39 cellular contexts compared by ENCODE assay signal in the genomic region with DNA sequence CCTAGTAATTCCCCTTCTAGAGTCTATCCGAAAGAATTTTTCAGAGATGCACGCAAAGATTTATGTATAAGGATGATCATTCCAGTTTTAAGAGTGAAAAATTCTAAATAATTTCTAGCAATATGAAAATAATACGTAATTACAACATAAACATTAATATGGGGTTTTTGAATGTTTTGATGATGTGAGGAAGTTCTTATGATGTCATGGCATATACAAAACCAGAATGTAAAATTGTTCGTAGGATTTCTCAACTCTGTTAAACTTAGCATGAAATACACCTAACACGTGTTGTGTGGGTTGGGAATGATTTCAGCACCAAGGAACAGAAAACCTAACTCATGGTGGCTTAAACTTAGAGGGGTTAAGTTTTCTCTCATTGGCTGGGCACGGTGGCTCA.
"Had no signal": no experiment of that assay in that cellular context is flagged by ENCODE, and none has a peak within 500 bp of the region (broad histone marks: within the 10 kb centered on the region; RNA-seq: fewer than 3 reads in every experiment).

No MANE protein-coding gene starts in this region.

- H3K27me3 ChIP-seq: adrenal gland, ascending aorta, body of pancreas, brain microvascular endothelial cell, breast epithelium, cardiac muscle cell had no signal

- H3K9me3 Mint-ChIP-seq: activated naive CD4-positive, alpha-beta T cell treated with anti-CD3 and anti-CD28 coated beads for 36 hours; activated naive CD4-positive, alpha-beta T cell treated with anti-CD3 and anti-CD28 coated beads, Interleukin-2, amount 10 ng/mL, durations not matched to agents 7 days and 5 days; activated naive CD4-positive, alpha-beta T cell treated with anti-CD3 and anti-CD28 coated beads, Interleukin-2, amount 50 U/mL, for 24 hours; activated naive CD4-positive, alpha-beta T cell treated with anti-CD3 and anti-CD28 coated beads, Interleukin-2, amount 50 U/mL, for 72 hours; activated naive CD8-positive, alpha-beta T cell treated with anti-CD3 and anti-CD28 coated beads for 36 hours; activated naive CD8-positive, alpha-beta T cell treated with anti-CD3 and anti-CD28 coated beads, Interleukin-2, amount 10 ng/mL, durations not matched to agents 7 days and 5 days; activated naive CD8-positive, alpha-beta T cell treated with anti-CD3 and anti-CD28 coated beads, Interleukin-2, amount 50 U/mL, for 24 hours; activated T-cell treated with anti-CD3 and anti-CD28 coated beads, Interleukin-2, amount 50 U/mL, for 24 hours; activated T-cell treated with anti-CD3 and anti-CD28 coated beads, Interleukin-2, amount 50 U/mL, for 4 hours; activated T-cell treated with anti-CD3 and anti-CD28 coated beads, Interleukin-2, amount 50 U/mL, for 72 hours; activated T-helper 1 cell treated with anti-CD3 and anti-CD28 coated beads, Interleukin-12 subunit alpha, Interleukin-12 subunit beta, Interleukin-2, Interleukin-4 antibody, amounts not matched to agents 30 ng/mL and 10 ng/mL and 1 ng/mL, durations not matched to agents 14 hours and 24 hours and 36 hours; activated T-helper 17 cell treated with anti-CD3 and anti-CD28 coated beads, Interleukin-2, amount 50 U/mL, for 72 hours; activated T-helper 2 cell treated with anti-CD3 and anti-CD28 coated beads, Interferon-gamma antibody, Interleukin-2, Interleukin-4, amounts not matched to agents 10 μg/mL and 5 μg/mL and 100 μg/mL, durations not matched to agents 14 hours and 24 hours and 36 hours; central memory CD8-positive, alpha-beta T cell had no signal

- H3K36me3 ChIP-seq: adrenal gland, ascending aorta, brain microvascular endothelial cell, breast epithelium, cardiac muscle cell had no signal

- H3K9me3 ChIP-seq: adrenal gland, ascending aorta, body of pancreas, breast epithelium had no signal

- H3K27ac ChIP-seq: adrenal gland, ascending aorta, body of pancreas, brain microvascular endothelial cell, breast epithelium, cardiac muscle cell had no signal

- H3K4me1 Mint-ChIP-seq: activated naive CD4-positive, alpha-beta T cell treated with anti-CD3 and anti-CD28 coated beads, Interleukin-2, amount 10 ng/mL, durations not matched to agents 7 days and 5 days; activated naive CD4-positive, alpha-beta T cell treated with anti-CD3 and anti-CD28 coated beads, Interleukin-2, amount 50 U/mL, for 24 hours; activated naive CD8-positive, alpha-beta T cell treated with anti-CD3 and anti-CD28 coated beads, Interleukin-2, amount 10 ng/mL, durations not matched to agents 7 days and 5 days; activated T-helper 17 cell treated with anti-CD3 and anti-CD28 coated beads, Interleukin-2, amount 50 U/mL, for 72 hours; central memory CD8-positive, alpha-beta T cell had no signal

- H3K27me3 Mint-ChIP-seq: activated naive CD4-positive, alpha-beta T cell treated with anti-CD3 and anti-CD28 coated beads, Interleukin-2, amount 50 U/mL, for 24 hours; activated naive CD8-positive, alpha-beta T cell; activated naive CD8-positive, alpha-beta T cell treated with anti-CD3 and anti-CD28 coated beads, Interleukin-2, amount 50 U/mL, for 24 hours; activated T-cell treated with anti-CD3 and anti-CD28 coated beads, Interleukin-2, amount 50 U/mL, for 24 hours; activated T-helper 17 cell treated with anti-CD3 and anti-CD28 coated beads, Interleukin-2, amount 50 U/mL, for 72 hours; central memory CD8-positive, alpha-beta T cell had no signal

- ATAC-seq: activated naive CD4-positive, alpha-beta T cell treated with anti-CD3 and anti-CD28 coated beads, Interleukin-2, amount 50 U/mL, for 72 hours; activated naive CD8-positive, alpha-beta T cell treated with anti-CD3 and anti-CD28 coated beads, Interleukin-2, amount 50 U/mL, for 24 hours; activated T-cell treated with anti-CD3 and anti-CD28 coated beads, Interleukin-2, amount 50 U/mL, for 4 hours; activated T-cell treated with anti-CD3 and anti-CD28 coated beads, Interleukin-2, amount 50 U/mL, for 72 hours; activated T-helper 17 cell treated with anti-CD3 and anti-CD28 coated beads, Interleukin-2, amount 50 U/mL, for 72 hours; body of pancreas had no signal

- FAIRE-seq: bronchial epithelial cell had no signal

- DNase-seq: activated effector memory CD4-positive, alpha-beta T cell treated with anti-CD3 and anti-CD28 coated beads, Interleukin-2, amount 50 U/mL, for 16 hours; activated effector memory CD4-positive, alpha-beta T cell treated with Interleukin-2 at 50 U/mL for 16 hours; activated gamma-delta T cell; activated gamma-delta T cell treated with Interleukin-2 at 50 U/mL for 16 hours; activated naive CD4-positive, alpha-beta T cell; activated naive CD4-positive, alpha-beta T cell treated with anti-CD3 and anti-CD28 coated beads for 36 hours; activated naive CD4-positive, alpha-beta T cell treated with anti-CD3 and anti-CD28 coated beads, Interleukin-2, amount 10 ng/mL, durations not matched to agents 7 days and 5 days; activated naive CD4-positive, alpha-beta T cell treated with anti-CD3 and anti-CD28 coated beads, Interleukin-2, amount 50 U/mL, for 16 hours; activated naive CD4-positive, alpha-beta T cell treated with Interleukin-2 at 50 U/mL for 16 hours; activated naive CD8-positive, alpha-beta T cell treated with anti-CD3 and anti-CD28 coated beads for 36 hours; activated naive CD8-positive, alpha-beta T cell treated with anti-CD3 and anti-CD28 coated beads, Interleukin-2, amount 10 ng/mL, durations not matched to agents 7 days and 5 days; activated naive CD8-positive, alpha-beta T cell treated with anti-CD3 and anti-CD28 coated beads, Interleukin-2, amount 50 U/mL, for 24 hours; activated T-cell treated with anti-CD3 and anti-CD28 coated beads, Interleukin-2, amount 50 U/mL, for 1 hour; activated T-cell treated with anti-CD3 and anti-CD28 coated beads, Interleukin-2, amount 50 U/mL, for 24 hours; activated T-cell treated with anti-CD3 and anti-CD28 coated beads, Interleukin-2, amount 50 U/mL, for 4 hours; activated T-cell treated with anti-CD3 and anti-CD28 coated beads, Interleukin-2, amount 50 U/mL, for 48 hours; activated T-cell treated with anti-CD3 and anti-CD28 coated beads, Interleukin-2, amount 50 U/mL, for 72 hours; adrenal gland; amniotic stem cell; amygdala; anterior cingulate cortex; aorta; body of pancreas; brain microvascular endothelial cell; caudate nucleus; central memory CD4-positive, alpha-beta T cell; cerebellar nuclear complex had no signal

- H3K4me1 ChIP-seq: body of pancreas, breast epithelium had no signal

- H3K36me3 Mint-ChIP-seq: activated naive CD4-positive, alpha-beta T cell treated with anti-CD3 and anti-CD28 coated beads, Interleukin-2, amount 10 ng/mL, durations not matched to agents 7 days and 5 days; activated naive CD4-positive, alpha-beta T cell treated with anti-CD3 and anti-CD28 coated beads, Interleukin-2, amount 50 U/mL, for 24 hours; activated naive CD4-positive, alpha-beta T cell treated with anti-CD3 and anti-CD28 coated beads, Interleukin-2, amount 50 U/mL, for 72 hours; activated naive CD8-positive, alpha-beta T cell; activated naive CD8-positive, alpha-beta T cell treated with anti-CD3 and anti-CD28 coated beads for 36 hours; activated naive CD8-positive, alpha-beta T cell treated with anti-CD3 and anti-CD28 coated beads, Interleukin-2, amount 10 ng/mL, durations not matched to agents 7 days and 5 days; brain had no signal

- H3K27ac Mint-ChIP-seq: activated naive CD4-positive, alpha-beta T cell treated with anti-CD3 and anti-CD28 coated beads for 36 hours; activated naive CD4-positive, alpha-beta T cell treated with anti-CD3 and anti-CD28 coated beads, Interleukin-2, amount 10 ng/mL, durations not matched to agents 7 days and 5 days; activated naive CD4-positive, alpha-beta T cell treated with anti-CD3 and anti-CD28 coated beads, Interleukin-2, amount 50 U/mL, for 24 hours; activated naive CD4-positive, alpha-beta T cell treated with anti-CD3 and anti-CD28 coated beads, Interleukin-2, amount 50 U/mL, for 72 hours; activated naive CD8-positive, alpha-beta T cell; activated naive CD8-positive, alpha-beta T cell treated with anti-CD3 and anti-CD28 coated beads for 36 hours; activated naive CD8-positive, alpha-beta T cell treated with anti-CD3 and anti-CD28 coated beads, Interleukin-2, amount 10 ng/mL, durations not matched to agents 7 days and 5 days; activated naive CD8-positive, alpha-beta T cell treated with anti-CD3 and anti-CD28 coated beads, Interleukin-2, amount 50 U/mL, for 24 hours; activated T-cell treated with anti-CD3 and anti-CD28 coated beads, Interleukin-2, amount 50 U/mL, for 24 hours; activated T-cell treated with anti-CD3 and anti-CD28 coated beads, Interleukin-2, amount 50 U/mL, for 72 hours; activated T-helper 1 cell treated with anti-CD3 and anti-CD28 coated beads, Interleukin-12 subunit alpha, Interleukin-12 subunit beta, Interleukin-2, Interleukin-4 antibody, amounts not matched to agents 30 ng/mL and 10 ng/mL and 1 ng/mL, durations not matched to agents 14 hours and 24 hours and 36 hours; activated T-helper 17 cell treated with anti-CD3 and anti-CD28 coated beads, Interleukin-2, amount 50 U/mL, for 72 hours; activated T-helper 2 cell treated with anti-CD3 and anti-CD28 coated beads, Interferon-gamma antibody, Interleukin-2, Interleukin-4, amounts not matched to agents 10 μg/mL and 5 μg/mL and 100 μg/mL, durations not matched to agents 14 hours and 24 hours and 36 hours; brain had no signal

- H3K4me3 ChIP-seq: adrenal gland, ascending aorta, body of pancreas, breast epithelium, cardiac muscle cell had no signal

- H3K4me3 Mint-ChIP-seq: activated naive CD4-positive, alpha-beta T cell treated with anti-CD3 and anti-CD28 coated beads for 36 hours; activated naive CD4-positive, alpha-beta T cell treated with anti-CD3 and anti-CD28 coated beads, Interleukin-2, amount 10 ng/mL, durations not matched to agents 7 days and 5 days; activated naive CD4-positive, alpha-beta T cell treated with anti-CD3 and anti-CD28 coated beads, Interleukin-2, amount 50 U/mL, for 24 hours; activated naive CD8-positive, alpha-beta T cell; activated naive CD8-positive, alpha-beta T cell treated with anti-CD3 and anti-CD28 coated beads for 36 hours; activated naive CD8-positive, alpha-beta T cell treated with anti-CD3 and anti-CD28 coated beads, Interleukin-2, amount 10 ng/mL, durations not matched to agents 7 days and 5 days; activated naive CD8-positive, alpha-beta T cell treated with anti-CD3 and anti-CD28 coated beads, Interleukin-2, amount 50 U/mL, for 24 hours; activated T-cell treated with anti-CD3 and anti-CD28 coated beads, Interleukin-2, amount 50 U/mL, for 24 hours; activated T-cell treated with anti-CD3 and anti-CD28 coated beads, Interleukin-2, amount 50 U/mL, for 4 hours; activated T-cell treated with anti-CD3 and anti-CD28 coated beads, Interleukin-2, amount 50 U/mL, for 72 hours; activated T-helper 1 cell treated with anti-CD3 and anti-CD28 coated beads, Interleukin-12 subunit alpha, Interleukin-12 subunit beta, Interleukin-2, Interleukin-4 antibody, amounts not matched to agents 30 ng/mL and 10 ng/mL and 1 ng/mL, durations not matched to agents 14 hours and 24 hours and 36 hours; activated T-helper 17 cell treated with anti-CD3 and anti-CD28 coated beads, Interleukin-2, amount 50 U/mL, for 72 hours; brain; central memory CD8-positive, alpha-beta T cell had no signal
